22 cellular contexts compared by ENCODE assay signal in the genomic region with DNA sequence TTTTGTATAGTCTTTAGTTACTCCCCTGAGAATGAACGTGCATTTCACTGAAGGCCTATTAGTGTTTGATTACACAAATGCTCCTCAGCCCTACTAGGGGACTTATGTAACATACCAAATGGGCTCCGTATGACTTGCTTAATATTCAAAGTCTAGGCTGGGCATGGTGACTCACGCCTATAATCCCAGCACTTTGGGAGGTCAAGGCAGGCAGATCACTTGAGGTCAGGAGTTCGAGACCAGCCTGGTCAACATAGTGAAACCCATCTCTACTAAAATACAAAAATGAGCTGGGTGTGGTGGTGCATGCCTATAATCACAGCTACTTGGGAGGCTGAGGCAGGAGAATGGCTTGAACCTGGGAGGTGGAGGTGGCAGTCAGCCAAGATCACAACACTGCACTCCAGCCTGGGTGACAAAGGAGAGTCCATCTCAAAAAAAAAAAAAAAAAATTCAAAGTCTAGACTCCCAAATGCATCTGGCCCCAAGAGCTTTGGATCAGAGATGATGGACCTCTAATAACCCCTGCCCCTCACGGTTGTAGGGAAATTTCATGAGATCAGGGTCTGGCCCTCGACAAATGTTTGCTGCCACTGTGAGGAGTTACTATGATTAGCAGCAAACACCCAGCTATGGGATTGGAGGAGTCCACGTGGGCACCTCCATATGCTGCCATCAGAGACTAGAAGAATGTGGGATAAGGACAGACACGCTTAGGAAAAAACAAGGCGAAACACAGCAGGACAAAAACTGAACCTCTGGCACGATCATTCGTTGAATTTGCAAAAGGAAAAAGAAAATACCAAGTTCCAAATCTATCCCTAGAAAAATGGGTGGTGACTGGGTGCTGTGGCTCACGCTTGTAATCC. TPM values are rescaled to one million over a fixed set of nuclear protein-coding genes. Genes with fewer than 3 reads are reported as not detected.
DNase-seq lines count a peak whose midpoint lies in the region; ATAC-seq, FAIRE-seq and TF ChIP-seq lines count a peak whose summit lies in the region.
"Had no signal": no experiment of that assay in that cellular context is flagged by ENCODE, and none has a peak within 500 bp of the region (broad histone marks: within the 10 kb centered on the region; RNA-seq: fewer than 3 reads in every experiment).

No MANE protein-coding gene starts in this region.

- H3K27me3 ChIP-seq in K562 (ENCODE audit: control insufficient read depth in 2 of 2, insufficient read depth in 2 of 2, low read length in 2 of 2): no peaks in the 10 kb centered on the region
- H3K27me3 ChIP-seq: body of pancreas had no signal

- H3K4me3 ChIP-seq in AG10803 (ENCODE audit: low read length) (no peak overlapping the region), K562 (no peak overlapping the region)
- H3K4me3 ChIP-seq: body of pancreas, coronary artery had no signal

- no peak for TF ChIP-seq RAD21 in K562 (CRISPR knock-in tag; conservative IDR thresholded peaks at IDR 0.05 in 1 of 2, IDR thresholded peaks at IDR 0.05 in 1 of 2)

- H3K79me2 ChIP-seq in K562 (ENCODE audit: control insufficient read depth, insufficient read depth, low read length): peaks cover 28% of the 10 kb centered on the region

- 75% methylated on average over 12 of the region's 12 CpGs for WGBS in K562 (ENCODE audit: insufficient coverage, low coverage, missing lambda C conversion rate)

- no peaks in the 10 kb centered on the region for H3K9me3 Mint-ChIP-seq in activated T-cell treated with anti-CD3 and anti-CD28 coated beads, Interleukin-2, amount 50 U/mL, for 24 hours
- H3K9me3 Mint-ChIP-seq: activated naive CD4-positive, alpha-beta T cell treated with anti-CD3 and anti-CD28 coated beads, Interleukin-2, amount 50 U/mL, for 72 hours; activated T-cell treated with anti-CD3 and anti-CD28 coated beads, Interleukin-2, amount 50 U/mL, for 72 hours had no signal

- no peak overlapping the region for H3K27ac ChIP-seq in K562 (ENCODE audit: extremely low read depth, low read depth, low read length)
- H3K27ac ChIP-seq: body of pancreas, coronary artery, epithelial cell of prostate, neutrophil had no signal

- no peak for FAIRE-seq in K562 (lab: Jason Lieb, UNC)
- FAIRE-seq: GM18507 had no signal

- ATAC-seq in K562: no peak
- ATAC-seq in GM21390 (IDR thresholded peaks at IDR 0.05; ENCODE audit: unreplicated experiment): no peak
- ATAC-seq: activated naive CD4-positive, alpha-beta T cell treated with anti-CD3 and anti-CD28 coated beads, Interleukin-2, amount 50 U/mL, for 72 hours; activated T-cell treated with anti-CD3 and anti-CD28 coated beads, Interleukin-2, amount 50 U/mL, for 72 hours; body of pancreas; T-helper 17 cell had no signal

- TF ChIP-seq CTCF in AG10803 (conservative IDR thresholded peaks at IDR 0.05; ENCODE audit: low read length) (no peak), K562 (IDR thresholded peaks at IDR 0.05 in 2 of 3, conservative IDR thresholded peaks at IDR 0.05 in 1 of 3; ENCODE audit: insufficient read depth in 2 of 3, low read depth in 1 of 3, low read length in 3 of 3) (no peak)

- no peaks in the 10 kb centered on the region for H4K20me1 ChIP-seq in K562 (replicated peaks; ENCODE audit: control insufficient read depth, insufficient read depth, low read length)

- H3K9me1 ChIP-seq in K562 (ENCODE audit: control insufficient read depth, insufficient read depth, low read length): no peaks in the 10 kb centered on the region

- in situ Hi-C loops in K562 (cut with MboI): no loop called here

- H3K36me3 ChIP-seq in K562 (ENCODE audit: control insufficient read depth, insufficient read depth, low read length): peaks cover 28% of the 10 kb centered on the region; the same call in 2 of the 3 replicates
- H3K36me3 ChIP-seq: neutrophil had no signal

- no peaks in the 10 kb centered on the region for H3K9me3 ChIP-seq in K562 (replicated peaks; ENCODE audit: control insufficient read depth, insufficient read depth, low read depth, low read length)
- H3K9me3 ChIP-seq: body of pancreas, neutrophil had no signal

- H3K36me3 Mint-ChIP-seq in activated T-cell treated with anti-CD3 and anti-CD28 coated beads, Interleukin-2, amount 50 U/mL, for 24 hours (ENCODE audit: low read depth): no peaks in the 10 kb centered on the region

- peak; percentile 73 for DNase-seq in AG10803 (ENCODE audit: low read depth)
- DNase-seq in M059J (ENCODE audit: low read depth): peak; percentile 36
- DNase-seq in K562 (ENCODE audit: extremely low read depth in 1 of 4, low spot score in 3 of 4): no peak
- peak; percentile 64 for DNase-seq in iris pigment epithelial cell (ENCODE audit: low read depth)
- no peak for DNase-seq in NCI-H510A (lab: John Stamatoyannopoulos, UW)
- DNase-seq in cortex of kidney (lab: John Stamatoyannopoulos, UW): no peak
- DNase-seq in activated T-cell treated with anti-CD3 and anti-CD28 coated beads, Interleukin-2, amount 50 U/mL, for 24 hours: no peak
- DNase-seq: activated CD8-positive, alpha-beta memory T cell treated with anti-CD3 and anti-CD28 coated beads for 24 hours; activated T-cell treated with anti-CD3 and anti-CD28 coated beads, Interleukin-2, amount 50 U/mL, for 72 hours; body of pancreas; head of caudate nucleus; NCI-H1092 treated with DMSO at 0.1 percent for 48 hours; NCI-H2107; NCI-H69; T-helper 17 cell had no signal

- peaks cover 5% of the 10 kb centered on the region for H3K4me1 Mint-ChIP-seq in activated T-cell treated with anti-CD3 and anti-CD28 coated beads, Interleukin-2, amount 50 U/mL, for 24 hours (ENCODE audit: low read depth)

- H3K4me1 ChIP-seq in K562 (replicated peaks in 1 of 2; ENCODE audit: control insufficient read depth in 2 of 2, insufficient read depth in 2 of 2, low read length in 2 of 2): peaks cover under 1 to 10% of the 10 kb centered on the region in 2 experiments; a peak in 4 of 5 replicates

- POLR2A ChIA-PET in K562 (lab: Yijun Ruan, JAX): interaction anchor here (0.6 kb wide), 2 partner anchors 29 to 529 kb away, joined by 3 to 4 read pairs; no protein-coding TSS in a partner anchor

- no peak overlapping the region for H2AFZ ChIP-seq in K562 (ENCODE audit: low read depth, low read length)

- peaks cover 23% of the 10 kb centered on the region for H3K27me3 Mint-ChIP-seq in activated T-cell treated with anti-CD3 and anti-CD28 coated beads, Interleukin-2, amount 50 U/mL, for 24 hours

- no peak for TF ChIP-seq EP300 in K562 (IDR thresholded peaks at IDR 0.05; ENCODE audit: low read length)

- intact Hi-C loops in K562 (cut with micrococcal nuclease): no loop called here

- H3K4me3 Mint-ChIP-seq in activated T-cell treated with anti-CD3 and anti-CD28 coated beads, Interleukin-2, amount 50 U/mL, for 24 hours: no peak overlapping the region
- H3K4me3 Mint-ChIP-seq: activated T-cell treated with anti-CD3 and anti-CD28 coated beads, Interleukin-2, amount 50 U/mL, for 72 hours; T-helper 17 cell had no signal

- no peak for TF ChIP-seq POLR2A in K562 (conservative IDR thresholded peaks at IDR 0.05)

- H3K27ac Mint-ChIP-seq in activated T-cell treated with anti-CD3 and anti-CD28 coated beads, Interleukin-2, amount 50 U/mL, for 24 hours: no peak overlapping the region
- H3K27ac Mint-ChIP-seq: activated naive CD4-positive, alpha-beta T cell treated with anti-CD3 and anti-CD28 coated beads, Interleukin-2, amount 50 U/mL, for 72 hours; activated T-cell treated with anti-CD3 and anti-CD28 coated beads, Interleukin-2, amount 50 U/mL, for 72 hours; T-helper 17 cell had no signal

- H3K9ac ChIP-seq in K562 (ENCODE audit: insufficient read depth in 1 of 2, low read depth in 2 of 2, low read length in 2 of 2): no peak overlapping the region

- no TSS peak for BruUV-seq in K562 (replicated peaks; lab: Mats Ljungman, UMichigan)

- no peak overlapping the region for H3K4me2 ChIP-seq in K562 (ENCODE audit: insufficient read depth, low read length)

- CTCF ChIA-PET in K562 (lab: Yijun Ruan, JAX; ENCODE audit: low intra/inter-chr PET ratio): no interaction called here

RNA-seq across cellular contexts. Expression of a gene that starts 4.6 kb away (rescaled TPM):
- total RNA-seq in M059J (2014; rRNA removed; shearing (Covaris generic)): 10.8 and 15.3 TPM in 2 replicates
- total RNA-seq in K562 (2011; cell fraction: chromatin; rRNA removed; ENCODE audit: low replicate concordance): 34.4 and 55.5 TPM in 2 replicates
- total RNA-seq in K562 (2011; cell fraction: nucleolus; rRNA removed): 36.2 and 40.0 TPM in 2 replicates
- 47.3 and 49.4 TPM in 2 replicates for total RNA-seq in K562 (2011; cell fraction: nucleoplasm; rRNA removed)
- 20.3 and 22.2 TPM in 2 replicates for total RNA-seq in K562 (2014; rRNA removed)
- total RNA-seq in K562 (2014; rRNA removed; fragmentation: Illumina TruSeq; extraction: Trizol): 8.8 and 12.2 TPM in 2 replicates
- 13.9 and 14.3 TPM in 2 replicates for total RNA-seq in K562 (2015; rRNA removed; fragmentation: Illumina TruSeq; extraction: Trizol)
- 25.0 and 27.1 TPM in 2 replicates for total RNA-seq in K562 (2021)
- 19.0 and 26.6 TPM in 2 replicates for polyA plus RNA-seq in K562 (2011; rRNA removed)
- 17.3 and 30.3 TPM in 2 replicates for polyA plus RNA-seq in K562 (2011; cell fraction: cytosol; rRNA removed)
- polyA plus RNA-seq in K562 (2011; cell fraction: nucleus; rRNA removed): 48.1 and 51.6 TPM in 2 replicates
- polyA plus RNA-seq in K562 (2012): 26.6 and 27.5 TPM in 2 replicates
- polyA plus RNA-seq in K562 (2014; fragmentation: Illumina TruSeq; extraction: Trizol): 20.1 and 24.9 TPM in 2 replicates
- 1 to 10 TPM; 4.1 to 4.9 TPM for polyA plus RNA-seq in K562 (2014; fragmentation: Nextera tagmentation; extraction: Ambion mirVana)
- polyA plus RNA-seq in K562 (2014; rRNA removed): 19.9 and 21.9 TPM in 2 replicates
- polyA minus RNA-seq in K562 (2011; rRNA and poly(A)+ RNA removed): 7.0 and 8.0 TPM in 2 replicates
- polyA minus RNA-seq in K562 (2011; cell fraction: cytosol; rRNA and poly(A)+ RNA removed): 7.3 and 10.3 TPM in 2 replicates
- 11.4 and 13.1 TPM in 2 replicates for polyA minus RNA-seq in K562 (2011; cell fraction: nucleus; rRNA and poly(A)+ RNA removed)
- total RNA-seq: activated T-cell treated with anti-CD3 and anti-CD28 coated beads, Interleukin-2, amount 50 U/mL, for 72 hours had no signal

RNA-seq across cellular contexts. Expression of a gene that starts 40.2 kb away (rescaled TPM):
- total RNA-seq in M059J (2014; rRNA removed; shearing (Covaris generic)): 57.5 and 76.6 TPM in 2 replicates
- total RNA-seq in K562 (2011; cell fraction: chromatin; rRNA removed; ENCODE audit: low replicate concordance): 18.6 and 46.8 TPM in 2 replicates
- 67.2 and 67.4 TPM in 2 replicates for total RNA-seq in K562 (2011; cell fraction: nucleolus; rRNA removed)
- 46.9 and 47.3 TPM in 2 replicates for total RNA-seq in K562 (2011; cell fraction: nucleoplasm; rRNA removed)
- total RNA-seq in K562 (2014; rRNA removed) (174 and 225 TPM in 2 replicates), K562 (2014; rRNA removed; fragmentation: Illumina TruSeq; extraction: Trizol) (31.3 and 41.1 TPM in 2 replicates), K562 (2015; rRNA removed; fragmentation: Illumina TruSeq; extraction: Trizol) (91.9 and 92.7 TPM in 2 replicates), K562 (2021) (144 and 156 TPM in 2 replicates)
- polyA plus RNA-seq in K562 (2011; rRNA removed) (52.0 and 68.0 TPM in 2 replicates), K562 (2014; fragmentation: Illumina TruSeq; extraction: Trizol) (42.9 and 93.5 TPM in 2 replicates), K562 (2014; fragmentation: Nextera tagmentation; extraction: Ambion mirVana) (10 to 100 TPM in 1 of 2 experiments, 1 to 10 TPM in 1; 8.1 to 34.5 TPM), K562 (2014; rRNA removed) (143 and 177 TPM in 2 replicates)
- 122 and 307 TPM in 2 replicates for polyA plus RNA-seq in K562 (2011; cell fraction: cytosol; rRNA removed)
- polyA plus RNA-seq in K562 (2011; cell fraction: nucleus; rRNA removed): 53.5 and 73.2 TPM in 2 replicates
- polyA plus RNA-seq in K562 (2012): 78.3 and 98.7 TPM in 2 replicates
- 16.9 and 20.7 TPM in 2 replicates for polyA minus RNA-seq in K562 (2011; rRNA and poly(A)+ RNA removed)
- polyA minus RNA-seq in K562 (2011; cell fraction: cytosol; rRNA and poly(A)+ RNA removed): 41.0 and 46.2 TPM in 2 replicates
- 23.0 and 36.5 TPM in 2 replicates for polyA minus RNA-seq in K562 (2011; cell fraction: nucleus; rRNA and poly(A)+ RNA removed)

RNA-seq across cellular contexts. Expression of a gene that starts 40.3 kb away (rescaled TPM):
- 15.4 and 20.2 TPM in 2 replicates for total RNA-seq in M059J (2014; rRNA removed; shearing (Covaris generic))
- 95.5 and 266 TPM in 2 replicates for total RNA-seq in K562 (2011; cell fraction: chromatin; rRNA removed; ENCODE audit: low replicate concordance)
- 170 and 174 TPM in 2 replicates for total RNA-seq in K562 (2011; cell fraction: nucleolus; rRNA removed)
- total RNA-seq in K562 (2011; cell fraction: nucleoplasm; rRNA removed): 96.4 and 116 TPM in 2 replicates
- total RNA-seq in K562 (2014; rRNA removed) (32.2 and 39.5 TPM in 2 replicates), K562 (2014; rRNA removed; fragmentation: Illumina TruSeq; extraction: Trizol) (12.8 and 15.5 TPM in 2 replicates), K562 (2015; rRNA removed; fragmentation: Illumina TruSeq; extraction: Trizol) (36.3 and 38.0 TPM in 2 replicates), K562 (2021) (50.6 and 59.1 TPM in 2 replicates)
- polyA plus RNA-seq in K562 (2011; rRNA removed) (31.3 and 55.5 TPM in 2 replicates), K562 (2014; fragmentation: Illumina TruSeq; extraction: Trizol) (31.7 and 55.2 TPM in 2 replicates), K562 (2014; fragmentation: Nextera tagmentation; extraction: Ambion mirVana) (1 to 10 TPM; 3.1 to 7.0 TPM), K562 (2014; rRNA removed) (55.5 and 60.3 TPM in 2 replicates)
- 42.5 and 85.9 TPM in 2 replicates for polyA plus RNA-seq in K562 (2011; cell fraction: cytosol; rRNA removed)
- 237 and 321 TPM in 2 replicates for polyA plus RNA-seq in K562 (2011; cell fraction: nucleus; rRNA removed)
- 39.9 and 57.3 TPM in 2 replicates for polyA plus RNA-seq in K562 (2012)
- 13.7 and 15.9 TPM in 2 replicates for polyA minus RNA-seq in K562 (2011; rRNA and poly(A)+ RNA removed)
- 25.8 and 38.1 TPM in 2 replicates for polyA minus RNA-seq in K562 (2011; cell fraction: cytosol; rRNA and poly(A)+ RNA removed)
- polyA minus RNA-seq in K562 (2011; cell fraction: nucleus; rRNA and poly(A)+ RNA removed): 41.6 and 51.5 TPM in 2 replicates

RNA-seq across cellular contexts. Expression of a gene that starts 58.9 kb away (rescaled TPM):
- not detected in 2 replicates for total RNA-seq in M059J (2014; rRNA removed; shearing (Covaris generic))
- total RNA-seq in K562 (2011; cell fraction: chromatin; rRNA removed; ENCODE audit: low replicate concordance): 1.8 and 2.5 TPM in 2 replicates
- 0.66 and 1.7 TPM in 2 replicates for total RNA-seq in K562 (2011; cell fraction: nucleolus; rRNA removed)
- 0.84 and 1.2 TPM in 2 replicates for total RNA-seq in K562 (2011; cell fraction: nucleoplasm; rRNA removed)
- not detected in 2 replicates for total RNA-seq in K562 (2014; rRNA removed)
- not detected in 2 replicates for total RNA-seq in K562 (2014; rRNA removed; fragmentation: Illumina TruSeq; extraction: Trizol)
- not detected in 2 replicates for total RNA-seq in K562 (2015; rRNA removed; fragmentation: Illumina TruSeq; extraction: Trizol)
- total RNA-seq in K562 (2021): 0.40 TPM in 1 of 2 replicates, not detected in the other
- polyA plus RNA-seq in K562 (2011; rRNA removed): 0.19 and 0.21 TPM in 2 replicates
- 0.19 TPM in 1 of 2 replicates, not detected in the other for polyA plus RNA-seq in K562 (2011; cell fraction: cytosol; rRNA removed)
- 1.4 and 1.7 TPM in 2 replicates for polyA plus RNA-seq in K562 (2011; cell fraction: nucleus; rRNA removed)
- polyA plus RNA-seq in K562 (2012): 0.61 and 1.2 TPM in 2 replicates
- not detected in 2 replicates for polyA plus RNA-seq in K562 (2014; fragmentation: Illumina TruSeq; extraction: Trizol)
- polyA plus RNA-seq in K562 (2014; fragmentation: Nextera tagmentation; extraction: Ambion mirVana): not detected
- 0.13 and 0.68 TPM in 2 replicates for polyA plus RNA-seq in K562 (2014; rRNA removed)
- not detected in 2 replicates for polyA minus RNA-seq in K562 (2011; rRNA and poly(A)+ RNA removed)
- polyA minus RNA-seq in K562 (2011; cell fraction: cytosol; rRNA and poly(A)+ RNA removed): not detected in 2 replicates
- not detected in 2 replicates for polyA minus RNA-seq in K562 (2011; cell fraction: nucleus; rRNA and poly(A)+ RNA removed)
- total RNA-seq: body of pancreas, SK-MEL-5 had no signal

Comparison
In these comparisons a context has a peak if more than half of its experiments do, and no peak if none do; other contexts are left out.
1. DNase-seq: peak in AG10803 (single experiment), M059J (single experiment) and iris pigment epithelial cell (single experiment); none in K562 (0 of 4), NCI-H510A (single experiment), cortex of kidney (single experiment) and activated T-cell treated with anti-CD3 and anti-CD28 coated beads, Interleukin-2, amount 50 U/mL, for 24 hours (single experiment).